Comparison of ENCODE assay signal across 8 cellular contexts in genomic region chr9:104748359-104749031, GRCh38. TPM values are rescaled to one million over a fixed set of nuclear protein-coding genes. Genes with fewer than 3 reads are reported as not detected.
DNase-seq lines count a peak whose midpoint lies in the region; ATAC-seq and TF ChIP-seq lines count a peak whose summit lies in the region.

No MANE protein-coding gene starts in this region.

- H3K36me3 Mint-ChIP-seq in CD8-positive, alpha-beta memory T cell: peaks cover 0 to 29% (median 10%) of the 10 kb centered on the region in 3 donors

- no peaks in the 10 kb centered on the region for H3K27me3 Mint-ChIP-seq in CD8-positive, alpha-beta memory T cell

- DNase-seq in CD8-positive, alpha-beta memory T cell: no peak
- no peak for DNase-seq in NT2/D1 (ENCODE audit: low read depth, low spot score)
- DNase-seq in coronary artery (ENCODE audit: low spot score): no peak
- no peak for DNase-seq in lung (ENCODE audit: low spot score)

- H3K36me3 ChIP-seq in CD8-positive, alpha-beta memory T cell (ENCODE audit: insufficient read depth, low read length): no peaks in the 10 kb centered on the region
- H3K36me3 ChIP-seq in NT2/D1 (ENCODE audit: insufficient read depth, insufficient read length, low read length): peaks cover 22% of the 10 kb centered on the region
- H3K36me3 ChIP-seq in lung (ENCODE audit: control insufficient read depth in 2 of 2, insufficient read depth in 2 of 2, low read length in 2 of 2): peaks cover 0 to 2% of the 10 kb centered on the region in 2 donors
- H3K36me3 ChIP-seq in urinary bladder (ENCODE audit: insufficient read depth): peaks cover 1% of the 10 kb centered on the region

- TF ChIP-seq CTCF in coronary artery (IDR thresholded peaks at IDR 0.05) (no peak), lung (IDR thresholded peaks at IDR 0.05; ENCODE audit: control extremely low read depth, extremely low read depth) (no peak)

- ATAC-seq in GM21737 (IDR thresholded peaks at IDR 0.05; ENCODE audit: unreplicated experiment): peak; percentile 2
- ATAC-seq in lung (ENCODE audit: insufficient read depth, low FRiP score): no peak
- ATAC-seq in GM21367 (IDR thresholded peaks at IDR 0.05; ENCODE audit: unreplicated experiment): no peak
- ATAC-seq in GM18861 (IDR thresholded peaks at IDR 0.05; ENCODE audit: unreplicated experiment): no peak

- peaks cover 19 to 29% (median 27%) of the 10 kb centered on the region in 3 donors for H3K4me1 Mint-ChIP-seq in CD8-positive, alpha-beta memory T cell

- H3K27me3 ChIP-seq in CD8-positive, alpha-beta memory T cell (ENCODE audit: insufficient read depth, low read length, poor library complexity, severe bottlenecking): no peaks in the 10 kb centered on the region
- H3K27me3 ChIP-seq in NT2/D1 (ENCODE audit: insufficient read depth, insufficient read length): no peaks in the 10 kb centered on the region
- no peaks in the 10 kb centered on the region for H3K27me3 ChIP-seq in lung (ENCODE audit: control insufficient read depth, insufficient read depth)

- WGBS in lung, 2 donors: 5 to 9% methylated on average over 19 of the region's 19 CpGs
- 10% methylated on average over 19 of the region's 19 CpGs for WGBS in urinary bladder

- CTCF ChIA-PET in CD8-positive, alpha-beta memory T cell (lab: Charles Lee): no interaction called here

- H3K27ac Mint-ChIP-seq in CD8-positive, alpha-beta memory T cell: peak overlapping the region; percentile 89 to 100 (median 98)

- peak overlapping the region; percentile 76 for H3K4me3 ChIP-seq in CD8-positive, alpha-beta memory T cell (ENCODE audit: low read length)
- H3K4me3 ChIP-seq in NT2/D1 (ENCODE audit: insufficient read length, low read depth): peak overlapping the region; percentile 77
- H3K4me3 ChIP-seq in coronary artery: peak overlapping the region; percentile 91
- H3K4me3 ChIP-seq in lung: peak overlapping the region; percentile 97
- peak overlapping the region; percentile 71 for H3K4me3 ChIP-seq in urinary bladder (ENCODE audit: low read depth, low read length)

- POLR2A ChIA-PET in CD8-positive, alpha-beta memory T cell (lab: Charles Lee): interaction anchor here (1.4 to 1.5 kb wide), 2 partner anchors 15 to 655 kb away, joined by 4 to 5 read pairs; partner anchors contain the start of gene SMC2

- no peaks in the 10 kb centered on the region for H3K9me3 Mint-ChIP-seq in CD8-positive, alpha-beta memory T cell

- H3K9ac ChIP-seq in NT2/D1 (ENCODE audit: insufficient read length, low read depth): peak overlapping the region; percentile 85

- H3K9me3 ChIP-seq in CD8-positive, alpha-beta memory T cell (ENCODE audit: low read length): no peaks in the 10 kb centered on the region
- H3K9me3 ChIP-seq in NT2/D1 (ENCODE audit: insufficient read depth, low read length): no peaks in the 10 kb centered on the region
- no peaks in the 10 kb centered on the region for H3K9me3 ChIP-seq in lung (ENCODE audit: control insufficient read depth in 2 of 2, insufficient read depth in 1 of 2, low read length in 1 of 2)

- peak overlapping the region; percentile 89 to 99 (median 97) for H3K4me3 Mint-ChIP-seq in CD8-positive, alpha-beta memory T cell

- H3K4me1 ChIP-seq in CD8-positive, alpha-beta memory T cell (ENCODE audit: insufficient read depth, low read length): peaks cover 8% of the 10 kb centered on the region
- H3K4me1 ChIP-seq in NT2/D1 (ENCODE audit: insufficient read depth, insufficient read length) (no peaks in the 10 kb centered on the region), lung (ENCODE audit: control insufficient read depth in 2 of 2, insufficient read depth in 2 of 2, low read length in 2 of 2) (peaks cover 0 to 5% of the 10 kb centered on the region in 2 donors), urinary bladder (ENCODE audit: insufficient read depth) (no peaks in the 10 kb centered on the region)

- peak overlapping the region; percentile 89 for H3K27ac ChIP-seq in CD8-positive, alpha-beta memory T cell (ENCODE audit: low read depth, low read length)
- H3K27ac ChIP-seq in coronary artery: peak overlapping the region; percentile 93 to 97
- H3K27ac ChIP-seq in lung (ENCODE audit: low read depth in 1 of 2, low read length in 1 of 2): peak overlapping the region; percentile 92 to 93
- peak overlapping the region; percentile 91 for H3K27ac ChIP-seq in urinary bladder (ENCODE audit: low read depth)

RNA-seq across cellular contexts. Expression of gene NIPSNAP3A, which starts 1.0 kb away (rescaled TPM):
- total RNA-seq in CD8-positive, alpha-beta memory T cell: 10 to 100 TPM in 1 of 2 experiments, 1 to 10 TPM in 1; 9.1 to 10.1 TPM
- 21.8 TPM for polyA plus RNA-seq in CD8-positive, alpha-beta memory T cell
- total RNA-seq in lung (10 to 100 TPM; 20.1 to 49.5 TPM), urinary bladder (64.2 TPM)
- polyA plus RNA-seq in lung (10 to 100 TPM; 18.9 to 23.6 TPM), urinary bladder (30.4 TPM)

RNA-seq across cellular contexts. Expression of gene NIPSNAP3B, which starts 15.4 kb away (rescaled TPM):
- total RNA-seq in CD8-positive, alpha-beta memory T cell: under 1 TPM; 0.18 to 0.46 TPM
- not detected for polyA plus RNA-seq in CD8-positive, alpha-beta memory T cell
- total RNA-seq in lung (1 to 10 TPM; 1.5 to 4.3 TPM), urinary bladder (10.8 TPM)
- polyA plus RNA-seq in lung (1 to 10 TPM in 1 of 2 donors, under 1 TPM in 1; 0.85 to 1.5 TPM), urinary bladder (2.9 TPM)

RNA-seq across cellular contexts. Expression of gene OR13D1, which starts 54.2 kb away (rescaled TPM):
- not detected for total RNA-seq in CD8-positive, alpha-beta memory T cell
- not detected for polyA plus RNA-seq in CD8-positive, alpha-beta memory T cell
- total RNA-seq in lung (not detected), urinary bladder (not detected)
- polyA plus RNA-seq in lung (not detected), urinary bladder (not detected)
